27 cellular contexts compared by ENCODE assay signal in the genomic region with DNA sequence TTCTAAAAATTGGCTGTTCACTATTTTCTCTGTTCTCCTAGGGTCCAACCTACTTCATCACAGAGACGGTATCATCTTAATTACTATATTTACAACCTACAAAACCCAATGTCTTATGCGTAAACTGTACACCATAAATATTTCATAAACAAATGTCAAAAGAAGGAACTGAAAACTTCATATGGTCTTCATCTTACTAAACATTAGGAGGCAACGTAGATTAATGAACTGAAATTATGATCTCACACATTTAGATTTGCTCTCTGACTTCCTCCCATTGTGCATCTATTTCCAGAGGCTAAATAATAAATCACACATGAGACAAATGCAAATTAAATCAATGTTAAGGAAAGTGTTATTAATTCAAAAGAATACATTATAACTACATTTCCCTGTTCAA.
"Had no signal": no experiment of that assay in that cellular context is flagged by ENCODE, and none has a peak within 500 bp of the region (broad histone marks: within the 10 kb centered on the region; RNA-seq: fewer than 3 reads in every experiment).

No MANE protein-coding gene starts in this region.

- H3K27me3 ChIP-seq: MG63, Peyer's patch, SJSA1 had no signal

- ATAC-seq: T-helper 17 cell had no signal

- DNase-seq: KBM-7; MG63; NCI-H1048; NCI-H1105; NCI-H1417; NCI-H1436 treated with DMSO at 0.1 percent for 48 hours; NCI-H1694; NCI-H187 treated with DMSO at 0.1 percent for 48 hours; NCI-H2081; NCI-H2107; NCI-H226; NCI-H446; NCI-H510A; NCI-H524 treated with DMSO at 0.1 percent for 48 hours; NCI-H69; NCI-H774; NK-92 treated with Interleukin-12 subunit alpha and Interleukin-12 subunit beta, amount 100 ng/mL, for 24 hours; OCI-M1; PC-9; Peyer's patch; Right ventricle myocardium superior; RPMI8226; SIG-M5; T-helper 1 cell; T-helper 17 cell had no signal

- H3K4me1 ChIP-seq: Peyer's patch, SJSA1 had no signal

- H3K4me3 ChIP-seq: MG63, PC-9, Peyer's patch, SJSA1, SK-N-MC had no signal

- H3K36me3 ChIP-seq: MG63, Peyer's patch, SJSA1 had no signal

- H2AFZ ChIP-seq: PC-9 had no signal

- H3K4me2 ChIP-seq: PC-9 had no signal

- H3K27ac ChIP-seq: PC-9, Peyer's patch, SJSA1, SK-N-MC had no signal

- H3K9me3 ChIP-seq: MG63 had no signal
